Comparison of ENCODE assay signal across 8 cellular contexts in genomic region chr22:21015051-21016006, GRCh38. TPM values are rescaled to one million over a fixed set of nuclear protein-coding genes. Genes with fewer than 3 reads are reported as not detected.
DNase-seq lines count a peak whose midpoint lies in the region; ATAC-seq, FAIRE-seq and TF ChIP-seq lines count a peak whose summit lies in the region.

TSS of gene P2RX6 (plus strand) at chr22:21015165. CDS start at chr22:21015175, 10 bp downstream.

- ATAC-seq in left cardiac atrium (peak; percentile 42 to 80), HG03565 (IDR thresholded peaks at IDR 0.05; ENCODE audit: unreplicated experiment) (no peak)

- H3K4me1 ChIP-seq in HEK293 (ENCODE audit: control insufficient read depth, insufficient read depth, low read length) (no peaks in the 10 kb centered on the region), skeletal muscle tissue (ENCODE audit: control insufficient read depth in 3 of 3, insufficient read depth in 3 of 3, low read length in 3 of 3) (peaks cover 7 to 34% (median 29%) of the 10 kb centered on the region in 3 donors), small intestine (ENCODE audit: control insufficient read depth in 2 of 2, insufficient read depth in 1 of 2, low read depth in 1 of 2, low read length in 1 of 2) (peaks cover 3 to 8% of the 10 kb centered on the region in 2 donors)

- H3K27me3 ChIP-seq in skeletal muscle tissue (ENCODE audit: control insufficient read depth in 3 of 3, insufficient read depth in 3 of 3, low read length in 3 of 3): no peaks in the 10 kb centered on the region
- no peaks in the 10 kb centered on the region for H3K27me3 ChIP-seq in small intestine (ENCODE audit: control insufficient read depth in 2 of 2, insufficient read depth in 2 of 2, low read length in 2 of 2)

- no peaks in the 10 kb centered on the region for H3K9me3 ChIP-seq in HEK293 (ENCODE audit: control insufficient read depth, insufficient read depth, low read depth, low read length)
- H3K9me3 ChIP-seq in skeletal muscle tissue (ENCODE audit: control insufficient read depth in 3 of 3, low read length in 3 of 3): no peaks in the 10 kb centered on the region
- H3K9me3 ChIP-seq in small intestine (ENCODE audit: control insufficient read depth, low read depth): no peaks in the 10 kb centered on the region

- peaks cover 20% of the 10 kb centered on the region for H3K4me1 Mint-ChIP-seq in activated CD4-positive, alpha-beta memory T cell treated with anti-CD3 and anti-CD28 coated beads for 36 hours (ENCODE audit: low read depth)

- intact Hi-C loops in activated CD4-positive, alpha-beta memory T cell treated with anti-CD3 and anti-CD28 coated beads for 36 hours (cut with micrococcal nuclease): no loop called here
- intact Hi-C loops in left cardiac atrium (cut with DNase I): no loop called here

- H3K4me3 ChIP-seq in HEK293 (ENCODE audit: low read depth, low read length) (peak within 1 kb of the TSS; percentile 33), skeletal muscle tissue (ENCODE audit: low read length in 3 of 3) (peak within 1 kb of the TSS; percentile 75 to 87 (median 85)), small intestine (ENCODE audit: low read depth in 1 of 2, low read length in 2 of 2) (peak within 1 kb of the TSS in 1 of 2 donors; percentile 12)

- no peak within 1 kb of the TSS for H3K27ac ChIP-seq in HEK293 (ENCODE audit: extremely low read depth, low read depth, low read length)
- H3K27ac ChIP-seq in skeletal muscle tissue (ENCODE audit: low read depth, low read length): peak within 1 kb of the TSS; percentile 87
- peak within 1 kb of the TSS in 1 of 2 donors; percentile 62 for H3K27ac ChIP-seq in small intestine (ENCODE audit: low read depth in 1 of 2, low read length in 1 of 2)

- H3K4me3 Mint-ChIP-seq in activated CD4-positive, alpha-beta memory T cell treated with anti-CD3 and anti-CD28 coated beads for 36 hours: peak within 1 kb of the TSS; percentile 89

- no peaks in the 10 kb centered on the region for H3K27me3 Mint-ChIP-seq in activated CD4-positive, alpha-beta memory T cell treated with anti-CD3 and anti-CD28 coated beads for 36 hours

- POLR2A ChIA-PET in HEK293 (lab: Yijun Ruan, JAX): interaction anchor here (0.9 to 1.7 kb wide), 4 partner anchors 12 to 33 kb away, joined by 3 to 7 read pairs (median 6); partner anchors contain the start of genes LZTR1 and THAP7
- POLR2A ChIA-PET in activated CD4-positive, alpha-beta memory T cell treated with anti-CD3 and anti-CD28 coated beads for 36 hours (lab: Charles Lee): interaction anchor here (1.1 kb wide), 1 partner anchor 13 kb away, joined by 3 read pairs; the partner anchor contains the start of gene THAP7

- CTCF ChIA-PET in HEK293 (lab: Yijun Ruan, JAX): interaction anchor here (0.7 to 1.7 kb wide), 5 partner anchors 23 to 129 kb away, joined by 3 read pairs; no protein-coding TSS in a partner anchor
- CTCF ChIA-PET in activated CD4-positive, alpha-beta memory T cell treated with anti-CD3 and anti-CD28 coated beads for 36 hours (lab: Charles Lee): interaction anchor here (0.9 to 1.4 kb wide), 2 partner anchors 33 to 87 kb away, joined by 3 to 5 read pairs; partner anchors contain the start of gene LZTR1

- 54 to 58% (median 57%) methylated on average over 17 to 18 of the region's 18 CpGs for whole genome bisulfite sequencing in small intestine, 3 donors

- FAIRE-seq in small intestine (lab: Jason Lieb, UNC): no peak

- H3K36me3 Mint-ChIP-seq in activated CD4-positive, alpha-beta memory T cell treated with anti-CD3 and anti-CD28 coated beads for 36 hours: no peaks in the 10 kb centered on the region

- peak within 1 kb of the TSS; percentile 70 for H3K27ac Mint-ChIP-seq in activated CD4-positive, alpha-beta memory T cell treated with anti-CD3 and anti-CD28 coated beads for 36 hours

- TF ChIP-seq CTCF in HEK293 (tag by site-specific recombination; IDR thresholded peaks at IDR 0.05): no peak

- DNase-seq in activated CD4-positive, alpha-beta memory T cell treated with anti-CD3 and anti-CD28 coated beads for 36 hours: no peak
- DNase-seq in left cardiac atrium: peak; percentile 60
- no peak for DNase-seq in NCI-H1930 (lab: John Stamatoyannopoulos, UW)
- DNase-seq in iPS-NIHi7 (ENCODE audit: extremely low spot score): no peak
- DNase-seq in small intestine: no peak

- H3K36me3 ChIP-seq in HEK293 (ENCODE audit: control insufficient read depth in 2 of 2, insufficient read depth in 1 of 2, low read length in 2 of 2): no peaks in the 10 kb centered on the region
- peaks cover 3 to 17% (median 7%) of the 10 kb centered on the region in 3 donors for H3K36me3 ChIP-seq in skeletal muscle tissue (ENCODE audit: control insufficient read depth in 3 of 3, insufficient read depth in 3 of 3, low read length in 3 of 3)
- H3K36me3 ChIP-seq in small intestine (ENCODE audit: control insufficient read depth in 2 of 2, insufficient read depth in 2 of 2, low read length in 2 of 2): no peaks in the 10 kb centered on the region

- H3K9me3 Mint-ChIP-seq in activated CD4-positive, alpha-beta memory T cell treated with anti-CD3 and anti-CD28 coated beads for 36 hours: no peaks in the 10 kb centered on the region

- peak within 1 kb of the TSS; percentile 77 to 85 (median 80) for H3K9ac ChIP-seq in skeletal muscle tissue (ENCODE audit: low read depth in 1 of 3, low read length in 3 of 3)

TF ChIP-seq in HEK293, 187 proteins besides CTCF, POLR2A, EP300 and RAD21:
- TF ChIP-seq SP3 (tag by site-specific recombination; IDR thresholded peaks at IDR 0.05): no peak
- TF ChIP-seq PBX3 (CRISPR knock-in tag; IDR thresholded peaks at IDR 0.05): no peak
- TF ChIP-seq ZNF510 (tag by site-specific recombination; IDR thresholded peaks at IDR 0.05; ENCODE audit: insufficient replicate concordance): no peak
- no peak for TF ChIP-seq ZBTB20 (tag by site-specific recombination; IDR thresholded peaks at IDR 0.05)
- no peak for TF ChIP-seq SETDB1 (IDR thresholded peaks at IDR 0.05; ENCODE audit: insufficient read length, low read length)
- TF ChIP-seq ZNF404 (tag by site-specific recombination; IDR thresholded peaks at IDR 0.05): no peak
- TF ChIP-seq ZNF548 (tag by site-specific recombination; IDR thresholded peaks at IDR 0.05): no peak
- TF ChIP-seq EGR2 (tag by site-specific recombination; IDR thresholded peaks at IDR 0.05; ENCODE audit: low read depth): no peak
- TF ChIP-seq ZNF837 (tag by site-specific recombination; IDR thresholded peaks at IDR 0.05): no peak
- no peak for TF ChIP-seq HOXC10 (CRISPR knock-in tag; IDR thresholded peaks at IDR 0.05)
- no peak for TF ChIP-seq OSR2 (tag by site-specific recombination; IDR thresholded peaks at IDR 0.05)
- no peak for TF ChIP-seq ZNF626 (tag by site-specific recombination; IDR thresholded peaks at IDR 0.05)
- no peak for TF ChIP-seq INSM2 (tag by site-specific recombination; IDR thresholded peaks at IDR 0.05)
- no peak for TF ChIP-seq ZNF112 (tag by site-specific recombination; IDR thresholded peaks at IDR 0.05)

RNA-seq across cellular contexts. Expression of gene P2RX6, which starts in this region (rescaled TPM):
- not detected for total RNA-seq in activated CD4-positive, alpha-beta memory T cell treated with anti-CD3 and anti-CD28 coated beads for 36 hours
- total RNA-seq in left cardiac atrium (1 to 10 TPM; 2.2 to 4.6 TPM), skeletal muscle tissue (11.0 TPM)
- polyA plus RNA-seq in small intestine: under 1 TPM in 1 of 3 donors, not detected in 2; 0.84 TPM
